9 cellular contexts compared by ENCODE assay signal in genomic region chr14:64196668-64197411, GRCh38.
DNase-seq lines count a peak whose midpoint lies in the region; ATAC-seq and TF ChIP-seq lines count a peak whose summit lies in the region.
"Had no signal": no experiment of that assay in that cellular context is flagged by ENCODE, and none has a peak within 500 bp of the region (broad histone marks: within the 10 kb centered on the region; RNA-seq: fewer than 3 reads in every experiment).

No MANE protein-coding gene starts in this region.

- H3K27ac Mint-ChIP-seq in activated CD4-positive, alpha-beta memory T cell treated with anti-CD3 and anti-CD28 coated beads for 36 hours, result peak overlapping the region; percentile 74
- H3K27ac Mint-ChIP-seq in osteocyte (ENCODE audit: unreplicated experiment), result peak overlapping the region; percentile 53

- H3K4me3 Mint-ChIP-seq in activated CD4-positive, alpha-beta memory T cell treated with anti-CD3 and anti-CD28 coated beads for 36 hours, result peak overlapping the region; percentile 64
- H3K4me3 Mint-ChIP-seq in osteocyte (ENCODE audit: unreplicated experiment), result peak overlapping the region; percentile 82

- CTCF ChIA-PET in activated CD4-positive, alpha-beta memory T cell treated with anti-CD3 and anti-CD28 coated beads for 36 hours (lab: Charles Lee), result interaction anchor here (1.3 kb wide), 1 partner anchor 107 kb away, joined by 3 read pairs; no protein-coding TSS in a partner anchor

- no peak for ATAC-seq in HG03095 (IDR thresholded peaks at IDR 0.05; ENCODE audit: unreplicated experiment)
- ATAC-seq: A549 had no signal

- H3K36me3 Mint-ChIP-seq in activated CD4-positive, alpha-beta memory T cell treated with anti-CD3 and anti-CD28 coated beads for 36 hours, result no peaks in the 10 kb centered on the region
- H3K36me3 Mint-ChIP-seq in osteocyte (ENCODE audit: unreplicated experiment), result no peaks in the 10 kb centered on the region

- H3K4me1 Mint-ChIP-seq in activated CD4-positive, alpha-beta memory T cell treated with anti-CD3 and anti-CD28 coated beads for 36 hours (ENCODE audit: low read depth), result peaks cover 52% of the 10 kb centered on the region
- peaks cover 25% of the 10 kb centered on the region for H3K4me1 Mint-ChIP-seq in osteocyte (ENCODE audit: unreplicated experiment)

- intact Hi-C loops in activated CD4-positive, alpha-beta memory T cell treated with anti-CD3 and anti-CD28 coated beads for 36 hours (cut with micrococcal nuclease), result no loop called here
- intact Hi-C loops in cardiac septum (cut with DNase I), result no loop called here

- DNase-seq in NCI-H345 (lab: John Stamatoyannopoulos, UW) (peak; percentile 29), NCI-H345 treated with DMSO at 0.1 percent for 48 hours (lab: John Stamatoyannopoulos, UW; ENCODE audit: unreplicated experiment) (no peak), HT1080 (ENCODE audit: low read depth) (peak; percentile 34), cardiac septum (ENCODE audit: low spot score) (peak; percentile 80), osteocyte (ENCODE audit: extremely low spot score, unreplicated experiment) (no peak)
- DNase-seq in activated CD4-positive, alpha-beta memory T cell treated with anti-CD3 and anti-CD28 coated beads for 36 hours, result peak; percentile 42
- DNase-seq in activated CD8-positive, alpha-beta memory T cell treated with anti-CD3 and anti-CD28 coated beads for 24 hours, result no peak

- POLR2A ChIA-PET in activated CD4-positive, alpha-beta memory T cell treated with anti-CD3 and anti-CD28 coated beads for 36 hours (lab: Charles Lee), result no interaction called here

- no peaks in the 10 kb centered on the region for H3K27me3 Mint-ChIP-seq in activated CD4-positive, alpha-beta memory T cell treated with anti-CD3 and anti-CD28 coated beads for 36 hours
- no peaks in the 10 kb centered on the region for H3K27me3 Mint-ChIP-seq in osteocyte (ENCODE audit: unreplicated experiment)

- TF ChIP-seq CTCF in osteocyte (IDR thresholded peaks at IDR 0.05), result no peak

- H3K9me3 Mint-ChIP-seq in activated CD4-positive, alpha-beta memory T cell treated with anti-CD3 and anti-CD28 coated beads for 36 hours, result no peaks in the 10 kb centered on the region
- H3K9me3 Mint-ChIP-seq in osteocyte (ENCODE audit: unreplicated experiment), result no peaks in the 10 kb centered on the region

Comparison
In these comparisons a context has a peak if more than half of its experiments do, and no peak if none do; other contexts are left out.
1. DNase-seq: peak in NCI-H345 (single experiment), HT1080 (single experiment), activated CD4-positive, alpha-beta memory T cell treated with anti-CD3 and anti-CD28 coated beads for 36 hours (single experiment) and cardiac septum (single experiment); none in NCI-H345 treated with DMSO at 0.1 percent for 48 hours (single experiment), osteocyte (single experiment) and activated CD8-positive, alpha-beta memory T cell treated with anti-CD3 and anti-CD28 coated beads for 24 hours (single experiment).